9 cellular contexts compared by ENCODE assay signal in the genomic region with DNA sequence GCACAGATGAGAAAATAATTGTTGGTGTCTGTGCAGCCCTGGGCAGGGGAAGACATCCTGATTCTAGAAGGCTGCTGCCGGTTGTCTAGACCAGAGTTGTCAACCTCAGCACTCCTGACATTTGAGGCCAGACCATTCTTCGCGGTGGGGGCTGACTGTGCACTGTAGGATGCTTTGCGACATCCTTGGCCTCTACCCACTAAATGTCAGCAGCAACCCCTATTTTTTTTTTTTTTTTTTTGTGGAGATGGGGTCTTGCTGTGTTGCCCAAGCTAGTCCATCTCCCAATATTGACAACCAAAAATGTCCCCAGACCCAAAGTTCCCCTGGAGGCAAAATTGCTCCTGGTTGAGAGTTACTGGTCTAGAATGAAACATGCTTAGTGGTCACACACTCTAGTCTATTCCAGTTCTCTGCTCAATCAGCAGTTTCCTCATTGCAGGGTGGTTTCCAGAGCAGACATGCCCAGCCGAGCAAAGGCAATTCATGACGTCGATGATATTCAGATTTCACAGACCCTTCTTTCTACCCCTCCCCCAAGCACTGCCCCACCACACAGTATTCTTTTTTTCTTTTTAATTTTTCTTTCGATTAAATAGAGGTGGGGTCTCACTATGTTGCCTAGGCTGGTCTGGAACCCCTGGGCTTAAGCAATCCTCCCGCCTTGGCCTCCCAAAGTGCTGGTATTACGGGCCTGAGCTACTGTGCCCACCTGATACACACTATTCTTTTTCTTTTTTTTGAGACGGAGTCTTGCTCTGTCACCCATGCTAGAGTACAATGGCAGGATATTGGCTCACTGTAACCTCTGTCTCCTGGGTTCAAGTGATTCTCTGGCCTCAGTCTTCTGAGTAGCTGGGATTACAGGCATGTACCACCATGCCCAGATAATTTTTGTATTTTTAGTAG. TPM values are rescaled to one million over a fixed set of nuclear protein-coding genes. Genes with fewer than 3 reads are reported as not detected.
DNase-seq lines count a peak whose midpoint lies in the region; ATAC-seq, FAIRE-seq and TF ChIP-seq lines count a peak whose summit lies in the region.
"Had no signal": no experiment of that assay in that cellular context is flagged by ENCODE, and none has a peak within 500 bp of the region (broad histone marks: within the 10 kb centered on the region; RNA-seq: fewer than 3 reads in every experiment).

No MANE protein-coding gene starts in this region.

- H3K4me1 Mint-ChIP-seq in T-helper 17 cell: peaks cover 4% of the 10 kb centered on the region
- H3K4me1 Mint-ChIP-seq in stimulated activated memory B cell treated with anti-CD40 and anti-IgM and Interleukin-4, amounts not matched to agents 10 μg/mL and 1 μg/mL and 100 μg/mL, for 72 hours: peaks cover 80% of the 10 kb centered on the region
- H3K4me1 Mint-ChIP-seq in H9: peaks cover 2 to 17% of the 10 kb centered on the region in 2 experiments; a peak in 3 of 4 replicates

- H2BK12ac ChIP-seq in H9 (ENCODE audit: insufficient read length, low read depth, low read length): no peak overlapping the region

- no peak overlapping the region for H2BK5ac ChIP-seq in H9 (ENCODE audit: insufficient read length, low read length)

- H3K27me3 Mint-ChIP-seq in T-helper 17 cell (no peaks in the 10 kb centered on the region), H9 (ENCODE audit: low read depth) (peaks cover 1% of the 10 kb centered on the region; the same call in 1 of the 2 replicates)
- no peaks in the 10 kb centered on the region for H3K27me3 Mint-ChIP-seq in stimulated activated memory B cell treated with anti-CD40 and anti-IgM and Interleukin-4, amounts not matched to agents 10 μg/mL and 1 μg/mL and 100 μg/mL, for 72 hours

- H2AFZ ChIP-seq in H9 (ENCODE audit: low read length): no peak overlapping the region

- H3K79me2 ChIP-seq in H9 (ENCODE audit: insufficient read depth, low read length): no peaks in the 10 kb centered on the region

- no peak overlapping the region for H3T11ph ChIP-seq in H9 (ENCODE audit: low read length)

- peak; percentile 52 to 59 for ATAC-seq in activated CD4-positive, CD25-positive, alpha-beta regulatory T cell treated with anti-CD3 and anti-CD28 coated beads, Interleukin-2, amount 50 U/mL, for 24 hours
- ATAC-seq in HG02973 (IDR thresholded peaks at IDR 0.05; ENCODE audit: unreplicated experiment) (peak; percentile 42), T-helper 17 cell (peak; percentile 88)
- peak; percentile 88 for ATAC-seq in stimulated activated memory B cell treated with anti-CD40 and anti-IgM and Interleukin-4, amounts not matched to agents 10 μg/mL and 1 μg/mL and 100 μg/mL, for 72 hours

- H3K36me3 Mint-ChIP-seq in T-helper 17 cell (ENCODE audit: low read depth) (no peaks in the 10 kb centered on the region), H9 (ENCODE audit: insufficient read depth in 1 of 3, low read depth in 3 of 3) (no peaks in the 10 kb centered on the region; a peak in 1 of 7 replicates)
- peaks cover 6% of the 10 kb centered on the region for H3K36me3 Mint-ChIP-seq in stimulated activated memory B cell treated with anti-CD40 and anti-IgM and Interleukin-4, amounts not matched to agents 10 μg/mL and 1 μg/mL and 100 μg/mL, for 72 hours

- no peak overlapping the region for H3K27ac ChIP-seq in H9 (ENCODE audit: insufficient read length, low read depth, low read length)

- no peak overlapping the region for H3K4me2 ChIP-seq in H9 (ENCODE audit: insufficient read depth, insufficient read length, low read length)

- no peaks in the 10 kb centered on the region for H3K9me3 ChIP-seq in T-helper 17 cell (ENCODE audit: control insufficient read depth, low read length, poor library complexity, severe bottlenecking)
- no peaks in the 10 kb centered on the region for H3K9me3 ChIP-seq in H9 (ENCODE audit: control insufficient read depth, low read depth, low read length)

- H4K91ac ChIP-seq in H9 (ENCODE audit: insufficient read length, low read depth, low read length): no peak overlapping the region

- H3K23me2 ChIP-seq in H9 (ENCODE audit: insufficient read length, low read depth, low read length, poor library complexity, severe bottlenecking): no peaks in the 10 kb centered on the region

- H3K14ac ChIP-seq in H9 (ENCODE audit: insufficient read depth, low read length): no peak overlapping the region; the same call in 1 of the 2 replicates

- no peaks in the 10 kb centered on the region for H3K27me3 ChIP-seq in H9 (ENCODE audit: insufficient read depth, low read length)

- no peak overlapping the region for H2BK20ac ChIP-seq in H9 (ENCODE audit: low read depth, low read length, poor library complexity, severe bottlenecking)

- H3K4me3 Mint-ChIP-seq in T-helper 17 cell (no peak overlapping the region), H9 (no peak overlapping the region)
- peak overlapping the region; percentile 31 for H3K4me3 Mint-ChIP-seq in stimulated activated memory B cell treated with anti-CD40 and anti-IgM and Interleukin-4, amounts not matched to agents 10 μg/mL and 1 μg/mL and 100 μg/mL, for 72 hours

- no peak for TF ChIP-seq CTCF in H9 (conservative IDR thresholded peaks at IDR 0.05)

- WGBS in H9 (ENCODE audit: extremely low coverage, insufficient read length, low lambda C conversion rate): no CpG with 5 or more reads among the region's 11 CpGs

- H3K18ac ChIP-seq in H9 (ENCODE audit: insufficient read length, low read depth, low read length): no peak overlapping the region

- H3K56ac ChIP-seq in H9 (ENCODE audit: insufficient read length, low read depth, low read length): no peak overlapping the region

- no peak for DNase-seq in activated CD4-positive, CD25-positive, alpha-beta regulatory T cell (lab: John Stamatoyannopoulos, UW)
- DNase-seq in T-helper 17 cell (no peak), H9 (no peak), RCC 7860 (ENCODE audit: low spot score) (no peak), epidermal melanocyte (ENCODE audit: insufficient read length, low spot score) (no peak)
- DNase-seq: T-helper 9 cell had no signal

- no peak overlapping the region for H2AK5ac ChIP-seq in H9 (ENCODE audit: insufficient read length, low read length)

- no peak overlapping the region for H4K8ac ChIP-seq in H9 (replicated peaks; ENCODE audit: insufficient read length, low read depth, low read length)

- peaks cover 4% of the 10 kb centered on the region for H3K9me3 Mint-ChIP-seq in stimulated activated memory B cell treated with anti-CD40 and anti-IgM and Interleukin-4, amounts not matched to agents 10 μg/mL and 1 μg/mL and 100 μg/mL, for 72 hours
- no peaks in the 10 kb centered on the region for H3K9me3 Mint-ChIP-seq in H9

- no peaks in the 10 kb centered on the region for H3K4me1 ChIP-seq in H9 (ENCODE audit: insufficient read depth, low read length)

- no peak overlapping the region for H2BK120ac ChIP-seq in H9 (ENCODE audit: low read depth, low read length, poor library complexity, severe bottlenecking)

- H2BK15ac ChIP-seq in H9 (ENCODE audit: low read depth, low read length): no peak overlapping the region

- FAIRE-seq in RCC 7860 (lab: Jason Lieb, UNC): no peak

- H4K20me1 ChIP-seq in H9 (ENCODE audit: control insufficient read depth, insufficient read depth, insufficient read length): no peaks in the 10 kb centered on the region

- H3K79me1 ChIP-seq in H9 (ENCODE audit: insufficient read depth, low read depth, low read length, poor library complexity, severe bottlenecking): no peaks in the 10 kb centered on the region

- H3K9ac ChIP-seq in H9 (ENCODE audit: extremely low read depth, insufficient read length, low read length): no peak overlapping the region

- H3K4ac ChIP-seq in H9 (ENCODE audit: low read depth, low read length): no peak overlapping the region

- peak overlapping the region; percentile 60 for H3K27ac Mint-ChIP-seq in T-helper 17 cell
- H3K27ac Mint-ChIP-seq in stimulated activated memory B cell treated with anti-CD40 and anti-IgM and Interleukin-4, amounts not matched to agents 10 μg/mL and 1 μg/mL and 100 μg/mL, for 72 hours: peak overlapping the region; percentile 90
- no peak overlapping the region for H3K27ac Mint-ChIP-seq in H9

- H4K5ac ChIP-seq in H9 (ENCODE audit: insufficient read length, low read depth, low read length): no peak overlapping the region

- no peak overlapping the region for H3K23ac ChIP-seq in H9 (ENCODE audit: insufficient read length, low read depth, low read length)

RNA-seq across cellular contexts. Expression of a gene that starts 9.0 kb away (rescaled TPM):
- total RNA-seq in T-helper 17 cell (not detected), H9 (2021) (not detected in 2 replicates)

RNA-seq across cellular contexts. Expression of a gene that starts 13.2 kb away (rescaled TPM):
- total RNA-seq in T-helper 17 cell (10 to 100 TPM; 49.5 to 68.1 TPM), H9 (2021) (41.0 and 43.9 TPM in 2 replicates)

RNA-seq across cellular contexts. Expression of a gene that starts 24.6 kb away (rescaled TPM):
- total RNA-seq in T-helper 17 cell: 100 to 1,000 TPM; 352 to 481 TPM
- total RNA-seq in H9 (2021): 1.0 and 1.9 TPM in 2 replicates

RNA-seq across cellular contexts. Expression of a gene that starts 26.6 kb away (rescaled TPM):
- total RNA-seq in T-helper 17 cell (100 to 1,000 TPM; 609 to 822 TPM), H9 (2021) (85.7 and 86.8 TPM in 2 replicates)

RNA-seq across cellular contexts. Expression of a gene that starts 31.7 kb away (rescaled TPM):
- total RNA-seq in T-helper 17 cell (1 to 10 TPM in 1 of 2 donors, under 1 TPM in 1; 0.42 to 1.2 TPM), H9 (2021) (95.8 and 98.7 TPM in 2 replicates)

Comparison
In these comparisons a context has a peak if more than half of its experiments do, and no peak if none do; other contexts are left out.
1. H3K27ac Mint-ChIP-seq: peak in T-helper 17 cell (single experiment) and stimulated activated memory B cell treated with anti-CD40 and anti-IgM and Interleukin-4, amounts not matched to agents 10 μg/mL and 1 μg/mL and 100 μg/mL, for 72 hours (single experiment); none in H9 (0 of 3).
2. RNA of a gene that starts 24.6 kb away (total RNA-seq): 352 to 481 TPM in T-helper 17 cell; 1.0 to 1.9 TPM in H9; every median in the first group is over 100 times any median in the second.
3. Peak in every context shown above with its lines, with median percentiles within 50 percentile points of each other: ATAC-seq.